Comparison of ENCODE assay signal across 8 cellular contexts in the genomic region with DNA sequence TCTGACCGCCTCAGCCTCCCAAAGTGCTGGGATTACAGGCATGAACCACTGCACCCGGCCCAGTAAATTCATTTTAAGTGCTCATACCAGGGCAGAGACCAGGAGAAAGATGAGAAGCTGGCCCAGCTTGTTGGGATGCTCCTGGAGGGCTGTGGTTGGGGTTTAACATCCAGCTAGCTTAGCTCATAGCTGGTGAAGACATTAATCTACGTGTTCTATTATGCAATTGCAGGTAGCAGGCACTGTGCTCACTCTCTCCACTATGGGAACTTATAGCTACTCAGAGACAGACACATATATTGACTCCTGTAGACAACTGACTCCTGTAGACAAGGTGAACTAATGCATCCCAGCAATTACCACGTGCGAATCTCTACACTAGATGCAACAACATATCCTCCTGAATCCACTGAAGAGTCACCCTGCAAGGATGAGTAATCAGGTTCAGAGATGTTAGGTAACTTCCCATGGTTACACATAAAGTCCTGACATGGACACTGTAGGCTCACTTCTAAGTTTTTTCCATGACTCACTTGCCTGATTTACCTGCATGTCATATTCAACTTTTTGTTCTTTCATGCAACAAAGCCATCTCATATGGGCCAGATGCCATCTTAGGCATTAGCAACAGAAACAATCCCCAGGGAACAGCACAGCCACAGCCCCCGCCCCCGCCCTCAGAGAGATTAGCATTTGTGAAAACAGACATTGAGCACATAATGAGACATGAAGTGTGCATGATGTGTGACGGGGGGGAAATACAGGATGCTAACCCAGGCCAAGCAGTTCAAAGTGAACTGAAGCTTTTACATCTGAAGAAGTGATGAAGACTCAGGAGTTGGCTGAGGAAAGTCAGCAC. TPM values are rescaled to one million over a fixed set of nuclear protein-coding genes. Genes with fewer than 3 reads are reported as not detected.
DNase-seq lines count a peak whose midpoint lies in the region; ATAC-seq, FAIRE-seq and TF ChIP-seq lines count a peak whose summit lies in the region.

No MANE protein-coding gene starts in this region.

- H3K9ac ChIP-seq in keratinocyte (ENCODE audit: control insufficient read depth, extremely low read depth, insufficient read depth, low read length), result peak overlapping the region; percentile 68

- H3K4me2 ChIP-seq in keratinocyte (ENCODE audit: control insufficient read depth, extremely low read depth, insufficient read depth, low read depth, low read length), result peak overlapping the region; percentile 37

- no peak overlapping the region for H3K4me3 ChIP-seq in keratinocyte (ENCODE audit: control insufficient read depth in 2 of 3, extremely low read depth in 1 of 3, insufficient read depth in 2 of 3, low read depth in 1 of 3, low read length in 3 of 3)

- no peaks in the 10 kb centered on the region for H4K20me1 ChIP-seq in keratinocyte (ENCODE audit: control insufficient read depth, extremely low read depth, insufficient read depth, low read length)

- TF ChIP-seq CTCF in keratinocyte (optimal IDR thresholded peaks at IDR 0.05 in 1 of 3, IDR thresholded peaks at IDR 0.05 in 1 of 3, conservative IDR thresholded peaks at IDR 0.05 in 1 of 3; ENCODE audit: extremely low read depth in 1 of 3, insufficient read depth in 2 of 3, low read length in 3 of 3), result no peak

- peaks cover 7 to 31% of the 10 kb centered on the region in 2 experiments for H3K36me3 ChIP-seq in keratinocyte (ENCODE audit: control insufficient read depth in 2 of 2, extremely low read depth in 1 of 2, insufficient read depth in 2 of 2, low read length in 2 of 2)

- H3K4me1 ChIP-seq in keratinocyte (ENCODE audit: control insufficient read depth, extremely low read depth, insufficient read depth, low read length), result peaks cover 37% of the 10 kb centered on the region

- H3K27ac ChIP-seq in keratinocyte (ENCODE audit: control insufficient read depth, insufficient read depth, low read length), result peak overlapping the region; percentile 93

- no peaks in the 10 kb centered on the region for H3K79me2 ChIP-seq in keratinocyte (ENCODE audit: control insufficient read depth, insufficient read depth, low read length)

- no peaks in the 10 kb centered on the region for H3K9me1 ChIP-seq in keratinocyte (ENCODE audit: control insufficient read depth, extremely low read depth, insufficient read depth, low read length)

- H3K27me3 ChIP-seq in keratinocyte (ENCODE audit: control insufficient read depth, extremely low read depth, insufficient read depth, low read length), result no peaks in the 10 kb centered on the region

- DNase-seq in GM18507 (ENCODE audit: extremely low spot score, insufficient read length, low read depth) (peak; percentile 28), SW480 (ENCODE audit: low spot score) (peak; percentile 13), keratinocyte (ENCODE audit: low read depth, low spot score) (peak; percentile 83), NCI-H1694 (lab: John Stamatoyannopoulos, UW) (no peak), putamen (ENCODE audit: low spot score) (no peak), 8988T (no peak)

- FAIRE-seq in GM18507 (lab: Jason Lieb, UNC), result peak; percentile 58
- peak; percentile 99 for FAIRE-seq in keratinocyte (lab: Jason Lieb, UNC)

- H2AFZ ChIP-seq in keratinocyte (ENCODE audit: control insufficient read depth, low read length), result no peak overlapping the region

- H3K9me3 ChIP-seq in keratinocyte (ENCODE audit: control insufficient read depth, low read depth, low read length), result no peaks in the 10 kb centered on the region

- dilution Hi-C loops in keratinocyte (cut with MboI; ENCODE audit: extremely low pct_ligation_motif_present, low sequenced_read_pairs), result no loop called here

- ATAC-seq in HG02840 (IDR thresholded peaks at IDR 0.05; ENCODE audit: low FRiP score, unreplicated experiment) (peak; percentile 53), HG03097 (IDR thresholded peaks at IDR 0.05; ENCODE audit: low FRiP score, unreplicated experiment) (no peak)

RNA-seq across cellular contexts. Expression of a gene that starts 37.2 kb away (rescaled TPM):
- 26.0 to 49.2 TPM (median 45.6 TPM) in 3 replicates for polyA plus RNA-seq in keratinocyte
- 37.1 TPM for polyA plus RNA-seq in keratinocyte (2011; ENCODE audit: low read depth)
- polyA plus RNA-seq in keratinocyte (2011; cell fraction: cytosol; rRNA removed), result 15.3 and 26.4 TPM in 2 replicates
- polyA plus RNA-seq in keratinocyte (2011; cell fraction: nucleus; rRNA removed), result 38.9 and 43.8 TPM in 2 replicates
- polyA plus RNA-seq in keratinocyte (2012; ENCODE audit: low replicate concordance), result 24.4 and 41.0 TPM in 2 replicates
- polyA minus RNA-seq in keratinocyte, result 11.0 to 36.1 TPM (median 15.9 TPM) in 3 replicates
- polyA minus RNA-seq in keratinocyte (2011; cell fraction: cytosol; rRNA and poly(A)+ RNA removed), result 14.2 TPM
- 17.5 and 44.1 TPM in 2 replicates for polyA minus RNA-seq in keratinocyte (2011; cell fraction: nucleus; rRNA and poly(A)+ RNA removed)

Comparison
In these comparisons a context has a peak if more than half of its experiments do, and no peak if none do; other contexts are left out.
1. DNase-seq: peak in GM18507 (single experiment), SW480 (single experiment) and keratinocyte (single experiment); none in NCI-H1694 (single experiment), putamen (single experiment) and 8988T (single experiment).